In genomic region chr3:150252462-150252861, GRCh38 we compare ENCODE assay signal across 15 cellular contexts.
DNase-seq lines count a peak whose midpoint lies in the region; TF ChIP-seq lines count a peak whose summit lies in the region.
"Had no signal": no experiment of that assay in that cellular context is flagged by ENCODE, and none has a peak within 500 bp of the region (broad histone marks: within the 10 kb centered on the region; RNA-seq: fewer than 3 reads in every experiment).

No MANE protein-coding gene starts in this region.

- H2AFZ ChIP-seq in smooth muscle cell (ENCODE audit: low read depth), result peak overlapping the region; percentile 68

- H3K4me2 ChIP-seq in smooth muscle cell, result peak overlapping the region; percentile 48

- TF ChIP-seq CTCF in cardiac fibroblast (IDR thresholded peaks at IDR 0.05; ENCODE audit: low read depth, low read length) (no peak), smooth muscle cell (IDR thresholded peaks at IDR 0.05; ENCODE audit: borderline replicate concordance, insufficient read depth, poor library complexity, severe bottlenecking) (no peak)

- CTCF ChIA-PET in activated CD4-positive, alpha-beta memory T cell treated with anti-CD3 and anti-CD28 coated beads, Interleukin-2, amount 10 ng/mL, durations not matched to agents 7 days and 5 days (lab: Charles Lee), result no interaction called here

- peak overlapping the region; percentile 68 for H3K27ac ChIP-seq in smooth muscle cell (ENCODE audit: low read depth)

- H3K9ac ChIP-seq in smooth muscle cell (ENCODE audit: low read depth), result no peak overlapping the region

- H3K27me3 Mint-ChIP-seq in activated CD4-positive, alpha-beta memory T cell treated with anti-CD3 and anti-CD28 coated beads, Interleukin-2, amount 10 ng/mL, durations not matched to agents 7 days and 5 days, result peaks cover 18% of the 10 kb centered on the region

- POLR2A ChIA-PET in activated CD4-positive, alpha-beta memory T cell treated with anti-CD3 and anti-CD28 coated beads, Interleukin-2, amount 10 ng/mL, durations not matched to agents 7 days and 5 days (lab: Charles Lee), result no interaction called here

- H3K27ac Mint-ChIP-seq in activated CD4-positive, alpha-beta memory T cell treated with anti-CD3 and anti-CD28 coated beads, Interleukin-2, amount 10 ng/mL, durations not matched to agents 7 days and 5 days, result no peak overlapping the region
- H3K27ac Mint-ChIP-seq: CD8-positive, alpha-beta memory T cell had no signal

- no peak overlapping the region for H3K4me3 Mint-ChIP-seq in activated CD4-positive, alpha-beta memory T cell treated with anti-CD3 and anti-CD28 coated beads, Interleukin-2, amount 10 ng/mL, durations not matched to agents 7 days and 5 days
- H3K4me3 Mint-ChIP-seq: CD8-positive, alpha-beta memory T cell had no signal

- H3K36me3 Mint-ChIP-seq in activated CD4-positive, alpha-beta memory T cell treated with anti-CD3 and anti-CD28 coated beads, Interleukin-2, amount 10 ng/mL, durations not matched to agents 7 days and 5 days (ENCODE audit: low read depth), result peaks cover 3% of the 10 kb centered on the region
- H3K36me3 Mint-ChIP-seq: CD8-positive, alpha-beta memory T cell had no signal

- H3K9me3 Mint-ChIP-seq in activated CD4-positive, alpha-beta memory T cell treated with anti-CD3 and anti-CD28 coated beads, Interleukin-2, amount 10 ng/mL, durations not matched to agents 7 days and 5 days, result no peaks in the 10 kb centered on the region

- no peaks in the 10 kb centered on the region for H3K27me3 ChIP-seq in smooth muscle cell (ENCODE audit: low read depth)

- H3K36me3 ChIP-seq in smooth muscle cell (ENCODE audit: low read depth), result no peaks in the 10 kb centered on the region

- no peaks in the 10 kb centered on the region for H3K9me3 ChIP-seq in smooth muscle cell (replicated peaks; ENCODE audit: low read depth)

- no peaks in the 10 kb centered on the region for H3K79me2 ChIP-seq in smooth muscle cell (ENCODE audit: low read depth)

- peaks cover 14% of the 10 kb centered on the region for H3F3A ChIP-seq in smooth muscle cell (ENCODE audit: low read depth)

- DNase-seq in M059J (ENCODE audit: low read depth) (peak; percentile 71), cardiac fibroblast (ENCODE audit: low read depth in 2 of 2) (peak; percentile 71 to 88), kidney glomerular epithelial cell (lab: John Stamatoyannopoulos, UW) (peak; percentile 75), smooth muscle cell (lab: John Stamatoyannopoulos, UW; ENCODE audit: unreplicated experiment) (no peak), T-helper 1 cell (no peak), NCI-H1105 (lab: John Stamatoyannopoulos, UW) (no peak)
- DNase-seq in activated CD4-positive, alpha-beta T cell treated with anti-CD3 and anti-CD28 coated beads for 1 hour, result no peak
- DNase-seq in activated CD4-positive, alpha-beta memory T cell treated with anti-CD3 and anti-CD28 coated beads, Interleukin-2, amount 10 ng/mL, durations not matched to agents 7 days and 5 days, result no peak
- DNase-seq: CD8-positive, alpha-beta memory T cell; islet precursor cell; NCI-H2081; occipital lobe; PC-3; stimulated activated CD4-positive, alpha-beta T cell treated with anti-CD3 and anti-CD28 coated beads, Interleukin-4, amount 100 ng/mL, for 4 hours; substantia nigra had no signal

- no peaks in the 10 kb centered on the region for H3K4me1 Mint-ChIP-seq in activated CD4-positive, alpha-beta memory T cell treated with anti-CD3 and anti-CD28 coated beads, Interleukin-2, amount 10 ng/mL, durations not matched to agents 7 days and 5 days
- H3K4me1 Mint-ChIP-seq: CD8-positive, alpha-beta memory T cell had no signal

- H3K4me1 ChIP-seq in smooth muscle cell (ENCODE audit: low read depth), result peaks cover 35% of the 10 kb centered on the region

- 30% methylated on average over 2 of the region's 2 CpGs for WGBS in smooth muscle cell (ENCODE audit: low lambda C conversion rate)

- H3K4me3 ChIP-seq in cardiac fibroblast (replicated peaks in 1 of 2; ENCODE audit: low read depth in 2 of 2, low read length in 2 of 2), result no peak overlapping the region
- no peak overlapping the region for H3K4me3 ChIP-seq in smooth muscle cell

- H4K20me1 ChIP-seq in smooth muscle cell (ENCODE audit: low read depth), result no peaks in the 10 kb centered on the region

Comparison
In these comparisons a context has a peak if more than half of its experiments do, and no peak if none do; other contexts are left out.
1. DNase-seq: peak in M059J (single experiment), cardiac fibroblast (2 of 2) and kidney glomerular epithelial cell (single experiment); none in smooth muscle cell (single experiment), T-helper 1 cell (0 of 5), activated CD4-positive, alpha-beta T cell treated with anti-CD3 and anti-CD28 coated beads for 1 hour (single experiment), activated CD4-positive, alpha-beta memory T cell treated with anti-CD3 and anti-CD28 coated beads, Interleukin-2, amount 10 ng/mL, durations not matched to agents 7 days and 5 days (single experiment) and NCI-H1105 (single experiment).